In the genomic region with DNA sequence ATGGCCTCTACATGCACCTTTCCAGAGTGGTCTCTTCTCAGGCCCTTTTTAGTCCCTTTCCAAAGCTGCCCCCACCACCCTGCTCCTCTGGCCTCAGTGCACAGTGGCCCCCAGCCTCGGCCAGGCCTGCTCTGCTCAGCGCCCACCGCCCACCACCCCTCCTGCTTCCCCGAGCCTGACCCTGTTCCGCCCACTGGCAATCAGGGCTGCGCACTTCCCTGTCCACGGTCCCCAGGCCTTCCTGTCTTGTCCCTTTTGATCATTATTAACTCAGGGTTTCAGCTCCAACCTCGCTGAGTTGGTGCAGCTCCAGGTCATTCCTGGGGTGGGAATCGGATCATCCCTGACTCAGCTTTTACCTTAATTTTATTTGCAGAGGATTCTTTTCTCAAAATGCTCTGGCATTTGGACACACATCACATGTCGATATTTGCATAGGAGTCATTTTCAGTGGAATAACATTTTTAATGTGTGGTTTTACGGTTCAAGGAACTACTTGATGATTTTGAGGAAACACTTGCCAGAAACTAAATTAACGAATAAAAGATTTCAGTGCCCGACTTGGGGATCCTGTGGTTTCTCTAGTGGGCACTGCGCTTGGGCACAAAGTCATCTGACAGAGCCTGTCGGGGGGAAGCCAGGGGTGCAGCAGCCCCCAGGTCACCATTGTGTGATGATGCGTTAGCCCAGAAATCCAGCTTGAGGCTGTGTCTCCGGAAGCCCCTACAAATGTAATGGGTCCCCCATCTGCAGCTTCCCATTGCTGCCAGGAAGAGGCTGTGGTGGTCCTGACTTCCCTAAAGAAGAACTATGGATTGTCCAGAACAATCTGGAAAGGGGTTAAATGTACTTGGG, we compare ENCODE assay signal across 10 cellular contexts. TPM values are rescaled to one million over a fixed set of nuclear protein-coding genes. Genes with fewer than 3 reads are reported as not detected.
DNase-seq lines count a peak whose midpoint lies in the region; ATAC-seq and TF ChIP-seq lines count a peak whose summit lies in the region.
"Had no signal": no experiment of that assay in that cellular context is flagged by ENCODE, and none has a peak within 500 bp of the region (broad histone marks: within the 10 kb centered on the region; RNA-seq: fewer than 3 reads in every experiment).

No MANE protein-coding gene starts in this region.

- TF ChIP-seq CTCF in GM23338 (conservative IDR thresholded peaks at IDR 0.05; ENCODE audit: low read depth in 2 of 2) (no peak), lower lobe of right lung (IDR thresholded peaks at IDR 0.05) (no peak), progenitor cell of endocrine pancreas (IDR thresholded peaks at IDR 0.05; ENCODE audit: unreplicated experiment) (no peak)

- H3K79me2 ChIP-seq in GM23338 (replicated peaks; ENCODE audit: insufficient read depth) = no peaks in the 10 kb centered on the region

- H3K4me2 ChIP-seq in GM23338 = peak overlapping the region; percentile 62; the same call in 1 of the 2 replicates

- no peaks in the 10 kb centered on the region for H3K9me3 ChIP-seq in lower lobe of right lung
- no peaks in the 10 kb centered on the region for H3K9me3 ChIP-seq in CD8-positive, alpha-beta memory T cell (ENCODE audit: low read length)

- POLR2A ChIA-PET in activated CD4-positive, alpha-beta memory T cell treated with anti-CD3 and anti-CD28 coated beads, Interleukin-2, amount 10 ng/mL, durations not matched to agents 7 days and 5 days (lab: Charles Lee) = no interaction called here
- POLR2A ChIA-PET in CD8-positive, alpha-beta memory T cell (lab: Charles Lee) = interaction anchor here (0.5 kb wide), 1 partner anchor 13 kb away, joined by 3 read pairs; no protein-coding TSS in a partner anchor

- no peak for ATAC-seq in GM23338
- ATAC-seq in lower lobe of right lung = peak; percentile 30 to 37
- ATAC-seq in activated CD4-positive, CD25-positive, alpha-beta regulatory T cell treated with anti-CD3 and anti-CD28 coated beads, Interleukin-2, amount 50 U/mL, for 24 hours = no peak

- peaks cover 42% of the 10 kb centered on the region for H3K4me1 Mint-ChIP-seq in GM23338
- no peaks in the 10 kb centered on the region for H3K4me1 Mint-ChIP-seq in activated CD4-positive, alpha-beta memory T cell treated with anti-CD3 and anti-CD28 coated beads, Interleukin-2, amount 10 ng/mL, durations not matched to agents 7 days and 5 days
- H3K4me1 Mint-ChIP-seq in progenitor cell of endocrine pancreas (ENCODE audit: low read depth) = peaks cover 1% of the 10 kb centered on the region
- H3K4me1 Mint-ChIP-seq in CD8-positive, alpha-beta memory T cell = no peaks in the 10 kb centered on the region

- H2AFZ ChIP-seq in GM23338 = no peak overlapping the region

- in situ Hi-C loops in Caki2 (cut with HindIII; ENCODE audit: low pct_unique_long_range_greater_than_20kb, low sequenced_read_pairs) = no loop called here

- H4K20me1 ChIP-seq in GM23338 (replicated peaks; ENCODE audit: insufficient read depth) = no peaks in the 10 kb centered on the region

- H3K27ac Mint-ChIP-seq in GM23338 = peak overlapping the region; percentile 67; the same call in 1 of the 2 replicates
- no peak overlapping the region for H3K27ac Mint-ChIP-seq in activated CD4-positive, alpha-beta memory T cell treated with anti-CD3 and anti-CD28 coated beads, Interleukin-2, amount 10 ng/mL, durations not matched to agents 7 days and 5 days
- no peak overlapping the region for H3K27ac Mint-ChIP-seq in progenitor cell of endocrine pancreas
- peak overlapping the region in 1 of 8 donors; percentile 60 for H3K27ac Mint-ChIP-seq in CD8-positive, alpha-beta memory T cell

- H3K36me3 ChIP-seq in GM23338 (ENCODE audit: insufficient read depth) (no peaks in the 10 kb centered on the region), lower lobe of right lung (no peaks in the 10 kb centered on the region)
- no peaks in the 10 kb centered on the region for H3K36me3 ChIP-seq in CD8-positive, alpha-beta memory T cell (ENCODE audit: insufficient read depth, low read length)

- H3K27me3 ChIP-seq in GM23338 (ENCODE audit: insufficient read depth) (no peaks in the 10 kb centered on the region), lower lobe of right lung (ENCODE audit: low read depth) (no peaks in the 10 kb centered on the region)
- H3K27me3 ChIP-seq in CD8-positive, alpha-beta memory T cell (ENCODE audit: insufficient read depth, low read length, poor library complexity, severe bottlenecking) = no peaks in the 10 kb centered on the region

- peaks cover 23% of the 10 kb centered on the region for H3K4me1 ChIP-seq in GM23338 (ENCODE audit: insufficient read depth)
- peaks cover 12% of the 10 kb centered on the region for H3K4me1 ChIP-seq in lower lobe of right lung
- no peaks in the 10 kb centered on the region for H3K4me1 ChIP-seq in CD8-positive, alpha-beta memory T cell (ENCODE audit: insufficient read depth, low read length)

- intact Hi-C loops in lower lobe of right lung (cut with DNase I) = no loop called here

- peaks cover 6% of the 10 kb centered on the region; the same call in 1 of the 2 replicates for H3F3A ChIP-seq in GM23338 (replicated peaks; ENCODE audit: low read depth)

- no peak overlapping the region for H3K4me3 ChIP-seq in GM23338
- no peak overlapping the region for H3K4me3 ChIP-seq in lower lobe of right lung
- no peak overlapping the region for H3K4me3 ChIP-seq in CD8-positive, alpha-beta memory T cell (ENCODE audit: low read length)

- H3K27ac ChIP-seq in GM23338 (ENCODE audit: low read depth) = no peak overlapping the region
- H3K27ac ChIP-seq in lower lobe of right lung = peak overlapping the region; percentile 18
- H3K27ac ChIP-seq in CD8-positive, alpha-beta memory T cell (ENCODE audit: low read depth, low read length) = no peak overlapping the region

- no peak overlapping the region for H3K4me3 Mint-ChIP-seq in GM23338
- H3K4me3 Mint-ChIP-seq in activated CD4-positive, alpha-beta memory T cell treated with anti-CD3 and anti-CD28 coated beads, Interleukin-2, amount 10 ng/mL, durations not matched to agents 7 days and 5 days = no peak overlapping the region
- no peak overlapping the region for H3K4me3 Mint-ChIP-seq in progenitor cell of endocrine pancreas (ENCODE audit: low read depth)
- no peak overlapping the region for H3K4me3 Mint-ChIP-seq in CD8-positive, alpha-beta memory T cell

- peak; percentile 90 for DNase-seq in Caki2 (ENCODE audit: low read depth)
- no peak for DNase-seq in GM23338 (ENCODE audit: low spot score)
- DNase-seq in activated CD4-positive, alpha-beta memory T cell treated with anti-CD3 and anti-CD28 coated beads, Interleukin-2, amount 10 ng/mL, durations not matched to agents 7 days and 5 days = peak; percentile 6
- DNase-seq in lower lobe of right lung = peak; percentile 54
- no peak for DNase-seq in progenitor cell of endocrine pancreas (ENCODE audit: low spot score, unreplicated experiment)
- no peak for DNase-seq in CD8-positive, alpha-beta memory T cell
- no peak for DNase-seq in NCI-H146 (lab: John Stamatoyannopoulos, UW)

- H3K27me3 Mint-ChIP-seq in GM23338 (ENCODE audit: insufficient read depth, low read depth, poor library complexity) = peaks cover 32% of the 10 kb centered on the region
- H3K27me3 Mint-ChIP-seq in activated CD4-positive, alpha-beta memory T cell treated with anti-CD3 and anti-CD28 coated beads, Interleukin-2, amount 10 ng/mL, durations not matched to agents 7 days and 5 days = no peaks in the 10 kb centered on the region
- H3K27me3 Mint-ChIP-seq in progenitor cell of endocrine pancreas = no peaks in the 10 kb centered on the region
- no peaks in the 10 kb centered on the region for H3K27me3 Mint-ChIP-seq in CD8-positive, alpha-beta memory T cell

- peaks cover 18% of the 10 kb centered on the region for H3K36me3 Mint-ChIP-seq in GM23338 (ENCODE audit: low read depth)
- peaks cover 9% of the 10 kb centered on the region for H3K36me3 Mint-ChIP-seq in activated CD4-positive, alpha-beta memory T cell treated with anti-CD3 and anti-CD28 coated beads, Interleukin-2, amount 10 ng/mL, durations not matched to agents 7 days and 5 days (ENCODE audit: low read depth)
- H3K36me3 Mint-ChIP-seq in progenitor cell of endocrine pancreas (ENCODE audit: insufficient read depth) = peaks cover 7% of the 10 kb centered on the region
- H3K36me3 Mint-ChIP-seq in CD8-positive, alpha-beta memory T cell = peaks cover 0 to 8% (median 0%) of the 10 kb centered on the region in 3 donors

- H3K9me3 Mint-ChIP-seq in GM23338 = no peaks in the 10 kb centered on the region
- H3K9me3 Mint-ChIP-seq in activated CD4-positive, alpha-beta memory T cell treated with anti-CD3 and anti-CD28 coated beads, Interleukin-2, amount 10 ng/mL, durations not matched to agents 7 days and 5 days = no peaks in the 10 kb centered on the region
- H3K9me3 Mint-ChIP-seq in progenitor cell of endocrine pancreas (ENCODE audit: low read depth) = no peaks in the 10 kb centered on the region
- no peaks in the 10 kb centered on the region for H3K9me3 Mint-ChIP-seq in CD8-positive, alpha-beta memory T cell

- CTCF ChIA-PET in activated CD4-positive, alpha-beta memory T cell treated with anti-CD3 and anti-CD28 coated beads, Interleukin-2, amount 10 ng/mL, durations not matched to agents 7 days and 5 days (lab: Charles Lee) = no interaction called here
- CTCF ChIA-PET in CD8-positive, alpha-beta memory T cell (lab: Charles Lee) = no interaction called here

- no peaks in the 10 kb centered on the region for H3K9me2 ChIP-seq in GM23338 (ENCODE audit: insufficient read depth)

RNA-seq across cellular contexts. Expression of gene ESPNL, which starts 1.1 kb away (rescaled TPM):
- total RNA-seq in Caki2 (2014; rRNA removed; shearing (Covaris generic); ENCODE audit: low replicate concordance) = 0.10 TPM in 1 of 2 replicates, not detected in the other
- total RNA-seq in GM23338 (2014; rRNA removed; shearing (Covaris generic)) = 3.1 and 4.3 TPM in 2 replicates
- 0.44 and 0.71 TPM in 2 replicates for polyA plus RNA-seq in GM23338 (2016; fragmentation: Nextera tagmentation; extraction: Ambion mirVana)
- under 1 TPM; 0.05 to 0.18 TPM for total RNA-seq in activated CD4-positive, alpha-beta memory T cell treated with anti-CD3 and anti-CD28 coated beads, Interleukin-2, amount 10 ng/mL, durations not matched to agents 7 days and 5 days
- total RNA-seq in lower lobe of right lung = 0.09 TPM
- total RNA-seq in progenitor cell of endocrine pancreas = 0.31 and 0.40 TPM in 2 replicates
- total RNA-seq in CD8-positive, alpha-beta memory T cell = not detected
- not detected for polyA plus RNA-seq in CD8-positive, alpha-beta memory T cell
- total RNA-seq: astrocyte had no signal

RNA-seq across cellular contexts. Expression of gene SCLY, which starts 38.3 kb away (rescaled TPM):
- 16.7 and 33.8 TPM in 2 replicates for total RNA-seq in Caki2 (2014; rRNA removed; shearing (Covaris generic); ENCODE audit: low replicate concordance)
- 68.9 and 80.3 TPM in 2 replicates for total RNA-seq in GM23338 (2014; rRNA removed; shearing (Covaris generic))
- polyA plus RNA-seq in GM23338 (2016; fragmentation: Nextera tagmentation; extraction: Ambion mirVana) = 57.2 and 61.1 TPM in 2 replicates
- total RNA-seq in activated CD4-positive, alpha-beta memory T cell treated with anti-CD3 and anti-CD28 coated beads, Interleukin-2, amount 10 ng/mL, durations not matched to agents 7 days and 5 days = 10 to 100 TPM; 22.0 to 22.6 TPM
- total RNA-seq in lower lobe of right lung = 12.4 TPM
- 49.2 and 55.1 TPM in 2 replicates for total RNA-seq in progenitor cell of endocrine pancreas
- 10 to 100 TPM; 64.8 to 70.5 TPM for total RNA-seq in CD8-positive, alpha-beta memory T cell
- polyA plus RNA-seq in CD8-positive, alpha-beta memory T cell = 16.1 TPM

RNA-seq across cellular contexts. Expression of gene KLHL30, which starts 39.4 kb away (rescaled TPM):
- total RNA-seq in Caki2 (2014; rRNA removed; shearing (Covaris generic); ENCODE audit: low replicate concordance) = 0.91 and 0.96 TPM in 2 replicates
- total RNA-seq in GM23338 (2014; rRNA removed; shearing (Covaris generic)) = 0.07 TPM in 1 of 2 replicates, not detected in the other
- polyA plus RNA-seq in GM23338 (2016; fragmentation: Nextera tagmentation; extraction: Ambion mirVana) = not detected in 2 replicates
- not detected for total RNA-seq in activated CD4-positive, alpha-beta memory T cell treated with anti-CD3 and anti-CD28 coated beads, Interleukin-2, amount 10 ng/mL, durations not matched to agents 7 days and 5 days
- total RNA-seq in lower lobe of right lung (0.71 TPM), progenitor cell of endocrine pancreas (0.07 and 0.13 TPM in 2 replicates)
- not detected for total RNA-seq in CD8-positive, alpha-beta memory T cell
- polyA plus RNA-seq in CD8-positive, alpha-beta memory T cell = not detected
- total RNA-seq: SK-MEL-5 had no signal

RNA-seq across cellular contexts. Expression of gene ERFE, which starts 59.7 kb away (rescaled TPM):
- total RNA-seq in Caki2 (2014; rRNA removed; shearing (Covaris generic); ENCODE audit: low replicate concordance) = 39.5 and 53.4 TPM in 2 replicates
- total RNA-seq in GM23338 (2014; rRNA removed; shearing (Covaris generic)) = 2.5 and 3.3 TPM in 2 replicates
- polyA plus RNA-seq in GM23338 (2016; fragmentation: Nextera tagmentation; extraction: Ambion mirVana) = 0.61 and 1.0 TPM in 2 replicates
- total RNA-seq in activated CD4-positive, alpha-beta memory T cell treated with anti-CD3 and anti-CD28 coated beads, Interleukin-2, amount 10 ng/mL, durations not matched to agents 7 days and 5 days = not detected
- total RNA-seq in lower lobe of right lung (not detected), progenitor cell of endocrine pancreas (0.91 and 1.3 TPM in 2 replicates)
- under 1 TPM in 1 of 2 experiments, not detected in 1; 0.24 TPM for total RNA-seq in CD8-positive, alpha-beta memory T cell
- polyA plus RNA-seq in CD8-positive, alpha-beta memory T cell = not detected

Comparison
In these comparisons a context has a peak if more than half of its experiments do, and no peak if none do; other contexts are left out.
1. DNase-seq: peak in Caki2 (single experiment), activated CD4-positive, alpha-beta memory T cell treated with anti-CD3 and anti-CD28 coated beads, Interleukin-2, amount 10 ng/mL, durations not matched to agents 7 days and 5 days (single experiment) and lower lobe of right lung (single experiment); none in GM23338 (single experiment), progenitor cell of endocrine pancreas (single experiment), CD8-positive, alpha-beta memory T cell (0 of 5) and NCI-H146 (single experiment).
2. ATAC-seq: peak in lower lobe of right lung (2 of 2); none in GM23338 (single experiment) and activated CD4-positive, CD25-positive, alpha-beta regulatory T cell treated with anti-CD3 and anti-CD28 coated beads, Interleukin-2, amount 50 U/mL, for 24 hours (0 of 2).